Comparison of ENCODE assay signal across 16 cellular contexts in genomic region chr13:40164137-40164536, GRCh38.
A peak's percentile ranks its signal among the peaks of the same experiment; 100 is the strongest.
DNase-seq lines count a peak whose midpoint lies in the region; ATAC-seq lines count a peak whose summit lies in the region.
"Had no signal": no experiment of that assay in that cellular context is flagged by ENCODE, and none has a peak within 500 bp of the region (broad histone marks: within the 10 kb centered on the region; RNA-seq: fewer than 3 reads in every experiment).

No MANE protein-coding gene starts in this region.

- peak; percentile 56 for DNase-seq in ACHN
- peak; percentile 64 for DNase-seq in LHCN-M2 (ENCODE audit: low read depth)
- DNase-seq in dermis microvascular lymphatic vessel endothelial cell (ENCODE audit: low read depth in 2 of 2): peak; percentile 14 to 74
- DNase-seq in lung microvascular endothelial cell (ENCODE audit: low read depth in 2 of 2): peak; percentile 40 to 71
- DNase-seq in left lobe of liver (ENCODE audit: low spot score): no peak
- no peak for DNase-seq in stimulated activated CD4-positive, alpha-beta T cell treated with anti-CD3 and anti-CD28 coated beads, Interleukin-4, amount 100 ng/mL, for 1 hour
- DNase-seq: activated CD4-positive, alpha-beta T cell treated with anti-CD3 and anti-CD28 coated beads for 1 hour; activated naive CD8-positive, alpha-beta T cell treated with anti-CD3 and anti-CD28 coated beads, Interleukin-2, amount 10 ng/mL, durations not matched to agents 7 days and 5 days; central memory CD4-positive, alpha-beta T cell; GOT3; NCI-H1417 treated with DMSO at 0.1 percent for 48 hours; NCI-H510A treated with DMSO at 0.1 percent for 48 hours; retina had no signal

- in situ Hi-C loops in ACHN (cut with HindIII; ENCODE audit: low pct_ligation_motif_present, low pct_unique_long_range_greater_than_20kb, low sequenced_read_pairs): no loop called here

- H3K27ac Mint-ChIP-seq in stimulated activated memory B cell treated with anti-CD40 and anti-IgM and Interleukin-4, amounts not matched to agents 10 μg/mL and 1 μg/mL and 100 μg/mL, for 72 hours: no peak overlapping the region
- H3K27ac Mint-ChIP-seq: activated naive CD8-positive, alpha-beta T cell treated with anti-CD3 and anti-CD28 coated beads, Interleukin-2, amount 10 ng/mL, durations not matched to agents 7 days and 5 days had no signal

- H3K4me3 Mint-ChIP-seq in stimulated activated memory B cell treated with anti-CD40 and anti-IgM and Interleukin-4, amounts not matched to agents 10 μg/mL and 1 μg/mL and 100 μg/mL, for 72 hours: no peak overlapping the region
- H3K4me3 Mint-ChIP-seq: activated naive CD8-positive, alpha-beta T cell treated with anti-CD3 and anti-CD28 coated beads, Interleukin-2, amount 10 ng/mL, durations not matched to agents 7 days and 5 days; nephron had no signal

- peaks cover 44% of the 10 kb centered on the region for H3K4me1 Mint-ChIP-seq in stimulated activated memory B cell treated with anti-CD40 and anti-IgM and Interleukin-4, amounts not matched to agents 10 μg/mL and 1 μg/mL and 100 μg/mL, for 72 hours

- no peak for ATAC-seq in left lobe of liver
- no peak for ATAC-seq in stimulated activated memory B cell treated with anti-CD40 and anti-IgM and Interleukin-4, amounts not matched to agents 10 μg/mL and 1 μg/mL and 100 μg/mL, for 72 hours
- ATAC-seq in GM21825 (IDR thresholded peaks at IDR 0.05; ENCODE audit: unreplicated experiment): no peak

- H3K36me3 Mint-ChIP-seq in stimulated activated memory B cell treated with anti-CD40 and anti-IgM and Interleukin-4, amounts not matched to agents 10 μg/mL and 1 μg/mL and 100 μg/mL, for 72 hours: no peaks in the 10 kb centered on the region
- H3K36me3 Mint-ChIP-seq: activated naive CD8-positive, alpha-beta T cell treated with anti-CD3 and anti-CD28 coated beads, Interleukin-2, amount 10 ng/mL, durations not matched to agents 7 days and 5 days had no signal

- no peaks in the 10 kb centered on the region for H3K9me3 Mint-ChIP-seq in stimulated activated memory B cell treated with anti-CD40 and anti-IgM and Interleukin-4, amounts not matched to agents 10 μg/mL and 1 μg/mL and 100 μg/mL, for 72 hours
- H3K9me3 Mint-ChIP-seq: activated naive CD8-positive, alpha-beta T cell treated with anti-CD3 and anti-CD28 coated beads, Interleukin-2, amount 10 ng/mL, durations not matched to agents 7 days and 5 days; nephron had no signal

- no peaks in the 10 kb centered on the region for H3K27me3 Mint-ChIP-seq in stimulated activated memory B cell treated with anti-CD40 and anti-IgM and Interleukin-4, amounts not matched to agents 10 μg/mL and 1 μg/mL and 100 μg/mL, for 72 hours
- H3K27me3 Mint-ChIP-seq: activated naive CD8-positive, alpha-beta T cell treated with anti-CD3 and anti-CD28 coated beads, Interleukin-2, amount 10 ng/mL, durations not matched to agents 7 days and 5 days had no signal

Comparison
In these comparisons a context has a peak if more than half of its experiments do, and no peak if none do; other contexts are left out.
1. DNase-seq: peak in ACHN (single experiment), LHCN-M2 (single experiment), dermis microvascular lymphatic vessel endothelial cell (2 of 2) and lung microvascular endothelial cell (2 of 2); none in left lobe of liver (single experiment) and stimulated activated CD4-positive, alpha-beta T cell treated with anti-CD3 and anti-CD28 coated beads, Interleukin-4, amount 100 ng/mL, for 1 hour (single experiment).